10 cellular contexts compared by ENCODE assay signal in genomic region chr14:64758025-64758521, GRCh38. TPM values are rescaled to one million over a fixed set of nuclear protein-coding genes. Genes with fewer than 3 reads are reported as not detected.
A peak's percentile ranks its signal among the peaks of the same experiment; 100 is the strongest.
DNase-seq lines count a peak whose midpoint lies in the region; TF ChIP-seq lines count a peak whose summit lies in the region.
"Had no signal": no experiment of that assay in that cellular context is flagged by ENCODE, and none has a peak within 500 bp of the region (broad histone marks: within the 10 kb centered on the region; RNA-seq: fewer than 3 reads in every experiment).

No MANE protein-coding gene starts in this region.

- no peak for TF ChIP-seq CTCF in brain (conservative IDR thresholded peaks at IDR 0.05)
- TF ChIP-seq CTCF in kidney epithelial cell (IDR thresholded peaks at IDR 0.05; ENCODE audit: insufficient read depth, low read length, poor library complexity, severe bottlenecking): no peak
- TF ChIP-seq CTCF in thyroid gland (IDR thresholded peaks at IDR 0.05): no peak

- TF ChIP-seq POLR2A in thyroid gland (IDR thresholded peaks at IDR 0.05): no peak

- H3K27me3 ChIP-seq in kidney epithelial cell (ENCODE audit: control insufficient read depth, insufficient read depth, low read length) (no peaks in the 10 kb centered on the region), thyroid gland (no peaks in the 10 kb centered on the region), Karpas-422 (ENCODE audit: low read length) (no peaks in the 10 kb centered on the region; the same call in 1 of the 2 replicates)

- no peaks in the 10 kb centered on the region for H3K9me2 ChIP-seq in Karpas-422 (replicated peaks; ENCODE audit: insufficient read depth, low read length)

- no peak overlapping the region for H2AFZ ChIP-seq in Karpas-422 (ENCODE audit: low read length)

- DNase-seq in DMS 273 (lab: John Stamatoyannopoulos, UW; ENCODE audit: unreplicated experiment) (peak; percentile 67), DMS 273 treated with DMSO at 0.1 percent for 48 hours (lab: John Stamatoyannopoulos, UW) (no peak), kidney epithelial cell (ENCODE audit: low read depth) (peak; percentile 82), thyroid gland (peak; percentile 70 to 75), NCI-H146 (lab: John Stamatoyannopoulos, UW) (no peak), Karpas-422 (no peak), G401 (ENCODE audit: low spot score) (no peak)
- DNase-seq: stimulated activated CD4-positive, alpha-beta T cell treated with anti-CD3 and anti-CD28 coated beads, Interleukin-2, amount 100 ng/mL, for 48 hours had no signal

- peaks cover 0 to 3% (median 0%) of the 10 kb centered on the region in 5 experiments for H3K9me3 Mint-ChIP-seq in brain

- H3K36me3 ChIP-seq in kidney epithelial cell (ENCODE audit: control insufficient read depth, insufficient read depth, low read length) (no peaks in the 10 kb centered on the region), thyroid gland (no peaks in the 10 kb centered on the region), Karpas-422 (ENCODE audit: insufficient read depth, low read length) (no peaks in the 10 kb centered on the region)

- no peak overlapping the region for H3K4me3 Mint-ChIP-seq in brain

- no peak overlapping the region for H3K4me2 ChIP-seq in Karpas-422 (ENCODE audit: low read depth, low read length, poor library complexity, severe bottlenecking)

- H3K9me3 ChIP-seq in thyroid gland (no peaks in the 10 kb centered on the region), Karpas-422 (ENCODE audit: low read length) (no peaks in the 10 kb centered on the region)

- H3K4me3 ChIP-seq in kidney epithelial cell (ENCODE audit: low read depth, low read length) (no peak overlapping the region), thyroid gland (replicated peaks in 1 of 3) (no peak overlapping the region), Karpas-422 (ENCODE audit: low read length) (no peak overlapping the region)

- no peaks in the 10 kb centered on the region for H3K36me3 Mint-ChIP-seq in brain

- H3K4me1 ChIP-seq in thyroid gland (peaks cover 41 to 45% of the 10 kb centered on the region in 2 donors), Karpas-422 (ENCODE audit: low read length) (peaks cover 14% of the 10 kb centered on the region)

- no peak overlapping the region for H3K9ac ChIP-seq in Karpas-422 (ENCODE audit: low read length)

- H4K20me1 ChIP-seq in Karpas-422 (ENCODE audit: insufficient read depth, low read depth, low read length): no peaks in the 10 kb centered on the region; the same call in 1 of the 2 replicates

- intact Hi-C loops in thyroid gland (cut with DNase I): no loop called here

- peak overlapping the region in 3 of 5 experiments; percentile 49 to 90 (median 70) for H3K27ac Mint-ChIP-seq in brain

- H3K4me1 Mint-ChIP-seq in brain: peaks cover 64% of the 10 kb centered on the region

- H3K27me3 Mint-ChIP-seq in brain: peaks cover 7% of the 10 kb centered on the region

- in situ Hi-C loops in G401 (cut with HindIII; ENCODE audit: low sequenced_read_pairs): loop anchor here (5.0 kb wide), 1 partner anchor 34 kb away; no protein-coding TSS in a partner anchor

- peak overlapping the region; percentile 56 to 81 (median 57) for H3K27ac ChIP-seq in thyroid gland
- H3K27ac ChIP-seq in Karpas-422 (ENCODE audit: low read length): no peak overlapping the region
- H3K27ac ChIP-seq: 22Rv1 had no signal

- H3K79me2 ChIP-seq in Karpas-422 (ENCODE audit: low read length): no peaks in the 10 kb centered on the region

- 29 to 43% methylated on average over 3 of the region's 3 CpGs for WGBS in thyroid gland, 2 donors

RNA-seq across cellular contexts. Expression of gene PLEKHG3, which starts 53.8 kb away (rescaled TPM):
- 50.7 TPM for polyA plus RNA-seq in brain (ENCODE audit: insufficient read depth, low read depth, low replicate concordance)
- total RNA-seq in kidney epithelial cell (109 and 136 TPM in 2 replicates), thyroid gland (10 to 100 TPM; 41.0 to 83.0 (median 54.6) TPM)
- total RNA-seq in Karpas-422 (2014; rRNA removed; shearing (Covaris generic); ENCODE audit: low replicate concordance): not detected in 2 replicates
- 5.2 and 6.7 TPM in 2 replicates for total RNA-seq in G401 (2014; rRNA removed; shearing (Covaris generic))

Comparison
In these comparisons a context has a peak if more than half of its experiments do, and no peak if none do; other contexts are left out.
1. DNase-seq: peak in DMS 273 (single experiment), kidney epithelial cell (single experiment) and thyroid gland (2 of 2); none in DMS 273 treated with DMSO at 0.1 percent for 48 hours (single experiment), NCI-H146 (single experiment), Karpas-422 (single experiment) and G401 (single experiment).